17 cellular contexts compared by ENCODE assay signal in genomic region chr17:62649570-62649969, GRCh38. TPM values are rescaled to one million over a fixed set of nuclear protein-coding genes. Genes with fewer than 3 reads are reported as not detected.
DNase-seq lines count a peak whose midpoint lies in the region; ATAC-seq and TF ChIP-seq lines count a peak whose summit lies in the region.
"Had no signal": no experiment of that assay in that cellular context is flagged by ENCODE, and none has a peak within 500 bp of the region (broad histone marks: within the 10 kb centered on the region; RNA-seq: fewer than 3 reads in every experiment).

No MANE protein-coding gene starts in this region.

- H3K4me1 ChIP-seq in left ventricle myocardium inferior = peaks cover 46% of the 10 kb centered on the region
- H3K4me1 ChIP-seq in ascending aorta = peaks cover 14 to 29% of the 10 kb centered on the region in 2 donors
- H3K4me1 ChIP-seq in sigmoid colon = peaks cover 0 to 28% (median 26%) of the 10 kb centered on the region in 4 donors
- H3K4me1 ChIP-seq in uterus = peaks cover 0 to 22% of the 10 kb centered on the region in 2 donors
- H3K4me1 ChIP-seq in adrenal gland (replicated peaks in 1 of 2) = peaks cover 10 to 14% of the 10 kb centered on the region in 2 donors

- H3K4me3 ChIP-seq in left ventricle myocardium inferior (no peak overlapping the region), ascending aorta (no peak overlapping the region), sigmoid colon (no peak overlapping the region), uterus (no peak overlapping the region), adrenal gland (no peak overlapping the region)
- H3K4me3 ChIP-seq: GM23338 had no signal

- no peak for TF ChIP-seq EP300 in sigmoid colon (IDR thresholded peaks at IDR 0.05)

- H3K9me3 ChIP-seq in left ventricle myocardium inferior (replicated peaks) (no peaks in the 10 kb centered on the region), ascending aorta (no peaks in the 10 kb centered on the region), sigmoid colon (no peaks in the 10 kb centered on the region), uterus (no peaks in the 10 kb centered on the region), adrenal gland (replicated peaks in 1 of 3) (no peaks in the 10 kb centered on the region)
- H3K9me3 ChIP-seq: Caco-2 had no signal

- intact Hi-C loops in left ventricle myocardium inferior (cut with micrococcal nuclease) = no loop called here
- intact Hi-C loops in cardiac septum (cut with DNase I) = no loop called here
- intact Hi-C loops in ascending aorta (cut with DNase I) = no loop called here
- intact Hi-C loops in sigmoid colon (cut with DNase I) = no loop called here
- intact Hi-C loops in uterus (cut with DNase I; ENCODE audit: low total_unique reads) = no loop called here
- intact Hi-C loops in adrenal gland (cut with DNase I) = no loop called here

- WGBS in sigmoid colon, 2 donors = 96% methylated on average over 7 of the region's 7 CpGs
- WGBS in adrenal gland, 4 donors = 90 to 91% (median 91%) methylated on average over 7 of the region's 7 CpGs

- DNase-seq in left ventricle myocardium inferior (no peak), cardiac septum (ENCODE audit: low spot score) (no peak), ascending aorta (ENCODE audit: low spot score in 2 of 2) (no peak), sigmoid colon (peak; percentile 48), uterus (no peak), SK-N-DZ (ENCODE audit: low spot score) (no peak), adrenal gland (no peak)
- DNase-seq: ACHN; Caco-2; CD8-positive, alpha-beta T cell; DND-41; GDM1; KG1 had no signal

- no peaks in the 10 kb centered on the region for H3K36me3 ChIP-seq in left ventricle myocardium inferior
- no peaks in the 10 kb centered on the region for H3K36me3 ChIP-seq in ascending aorta
- no peaks in the 10 kb centered on the region for H3K36me3 ChIP-seq in sigmoid colon
- H3K36me3 ChIP-seq in uterus = no peaks in the 10 kb centered on the region
- no peaks in the 10 kb centered on the region for H3K36me3 ChIP-seq in adrenal gland (replicated peaks in 1 of 2)

- TF ChIP-seq CTCF in left ventricle myocardium inferior (IDR thresholded peaks at IDR 0.05; ENCODE audit: borderline replicate concordance) (no peak), ascending aorta (IDR thresholded peaks at IDR 0.05) (no peak), sigmoid colon (IDR thresholded peaks at IDR 0.05) (no peak), uterus (IDR thresholded peaks at IDR 0.05) (no peak), adrenal gland (IDR thresholded peaks at IDR 0.05) (no peak)

- no peak for TF ChIP-seq POLR2A in sigmoid colon (IDR thresholded peaks at IDR 0.05)
- TF ChIP-seq POLR2A in uterus (IDR thresholded peaks at IDR 0.05) = no peak
- TF ChIP-seq POLR2A in adrenal gland (IDR thresholded peaks at IDR 0.05) = no peak

- peak overlapping the region; percentile 75 for H3K27ac ChIP-seq in left ventricle myocardium inferior (replicated peaks)
- peak overlapping the region; percentile 75 to 82 for H3K27ac ChIP-seq in ascending aorta
- H3K27ac ChIP-seq in sigmoid colon = no peak overlapping the region
- H3K27ac ChIP-seq in uterus = peak overlapping the region; percentile 33 to 44
- no peak overlapping the region for H3K27ac ChIP-seq in adrenal gland
- H3K27ac ChIP-seq: HL-60 had no signal

- no peak for ATAC-seq in GM21515 (IDR thresholded peaks at IDR 0.05; ENCODE audit: unreplicated experiment)
- ATAC-seq: CD8-positive, alpha-beta T cell; GM23338 had no signal

- H3K27me3 ChIP-seq in left ventricle myocardium inferior (ENCODE audit: low read depth) (no peaks in the 10 kb centered on the region), ascending aorta (no peaks in the 10 kb centered on the region), sigmoid colon (peaks cover 0 to 18% (median 17%) of the 10 kb centered on the region in 3 donors), uterus (no peaks in the 10 kb centered on the region), adrenal gland (no peaks in the 10 kb centered on the region)

RNA-seq across cellular contexts. Expression of gene MRC2, which starts 22.1 kb away (rescaled TPM):
- total RNA-seq in left ventricle myocardium inferior (22.8 TPM), cardiac septum (28.9 TPM), ascending aorta (147 TPM), sigmoid colon (10 to 100 TPM; 19.6 to 94.4 (median 29.1) TPM), uterus (100 to 1,000 TPM in 2 of 4 donors, 10 to 100 TPM in 2; 30.7 to 273 (median 102) TPM), adrenal gland (10 to 100 TPM; 20.2 to 68.3 (median 46.4) TPM)
- polyA plus RNA-seq in sigmoid colon (1 to 10 TPM; 2.5 to 6.9 (median 3.0) TPM), adrenal gland (10 to 100 TPM in 2 of 3 donors, 1 to 10 TPM in 1; 5.2 to 41.3 (median 22.3) TPM)
- polyA plus RNA-seq in SK-N-DZ (2014; cell fraction: cytosol; rRNA removed) = 28.9 and 33.1 TPM in 2 replicates
- 108 and 120 TPM in 2 replicates for polyA plus RNA-seq in SK-N-DZ (2014; cell fraction: nucleus; rRNA removed)
- polyA plus RNA-seq: CD14-positive monocyte had no signal

Comparison
In these comparisons a context has a peak if more than half of its experiments do, and no peak if none do; other contexts are left out.
1. H3K27ac ChIP-seq: peak in left ventricle myocardium inferior (single experiment), ascending aorta (2 of 2) and uterus (2 of 2); none in sigmoid colon (0 of 4) and adrenal gland (0 of 5).